ENCODE assay signal across 14 cellular contexts in the genomic region with DNA sequence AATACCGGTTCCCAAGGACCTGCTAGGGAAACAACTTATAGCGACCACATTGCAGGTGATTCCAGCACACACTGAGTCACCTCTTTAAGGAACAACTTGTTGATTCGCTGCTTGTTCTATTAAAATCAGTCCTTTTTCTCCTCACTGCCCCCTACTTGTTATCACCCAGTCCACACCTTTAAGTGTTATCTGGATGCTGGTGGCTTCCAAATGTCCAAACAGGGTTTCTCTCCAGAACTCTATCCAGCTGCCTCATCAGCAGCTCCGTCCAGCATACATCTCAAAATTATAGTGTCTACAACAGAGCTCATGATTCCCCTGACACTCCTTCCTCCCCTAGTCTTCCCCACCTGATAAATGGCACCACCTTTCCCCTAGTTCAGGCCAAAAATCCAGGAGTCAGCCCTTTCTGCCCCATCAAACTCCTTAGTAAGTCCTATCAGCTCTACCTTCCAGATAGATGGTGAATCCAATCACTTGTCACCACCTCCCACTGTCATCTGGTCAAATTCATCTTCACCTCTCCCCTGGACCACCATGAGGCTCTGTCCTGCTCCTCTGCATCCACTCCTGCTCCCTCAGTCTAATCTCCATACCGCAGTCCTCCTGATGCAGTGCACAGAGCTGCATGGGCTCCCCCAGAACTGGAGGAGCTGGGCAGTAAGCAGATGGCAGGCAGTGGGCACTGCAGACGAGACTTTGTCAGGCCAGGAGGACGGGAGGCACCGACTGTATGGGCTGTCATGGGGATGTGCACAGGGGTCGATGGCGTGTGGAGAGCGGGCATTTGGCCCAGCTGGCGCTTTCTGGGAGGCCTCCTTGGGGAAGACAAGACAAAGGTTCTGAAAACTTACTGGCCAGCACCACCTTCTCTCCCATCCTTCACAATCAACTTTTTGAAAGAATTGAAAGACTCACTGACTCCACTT. TPM values are rescaled to one million over a fixed set of nuclear protein-coding genes. Genes with fewer than 3 reads are reported as not detected.
A peak's percentile ranks its signal among the peaks of the same experiment; 100 is the strongest.
DNase-seq lines count a peak whose midpoint lies in the region; ATAC-seq and TF ChIP-seq lines count a peak whose summit lies in the region.
"Had no signal": no experiment of that assay in that cellular context is flagged by ENCODE, and none has a peak within 500 bp of the region (broad histone marks: within the 10 kb centered on the region; RNA-seq: fewer than 3 reads in every experiment).

No MANE protein-coding gene starts in this region.

- H3K9me3 Mint-ChIP-seq in CD14-positive monocyte (peaks cover 3 to 12% (median 6%) of the 10 kb centered on the region in 7 donors), activated B cell treated with CpG ODN at 0.5 μM for 24 hours (peaks cover 4% of the 10 kb centered on the region)

- no peak overlapping the region for H3K4me3 ChIP-seq in GM12864 (ENCODE audit: low read depth, low read length)
- H3K4me3 ChIP-seq: esophagus muscularis mucosa, heart left ventricle, psoas muscle had no signal

- H3K27ac Mint-ChIP-seq in CD14-positive monocyte, result peak overlapping the region; percentile 76 to 98 (median 91)
- peak overlapping the region; percentile 98 for H3K27ac Mint-ChIP-seq in activated B cell treated with CpG ODN at 0.5 μM for 24 hours

- CTCF ChIA-PET in activated B cell treated with CpG ODN at 0.5 μM for 24 hours (lab: Charles Lee), result interaction anchor here (0.7 to 4.1 kb wide), 8 partner anchors 10 to 198 kb away, joined by 3 to 18 read pairs (median 10); partner anchors contain the start of gene IL10RA

- H3K36me3 Mint-ChIP-seq in CD14-positive monocyte (peaks cover 13 to 22% of the 10 kb centered on the region in 2 donors), activated B cell treated with CpG ODN at 0.5 μM for 24 hours (ENCODE audit: low read depth) (peaks cover 22% of the 10 kb centered on the region)

- POLR2A ChIA-PET in activated B cell treated with CpG ODN at 0.5 μM for 24 hours (lab: Charles Lee), result interaction anchor here (1.4 to 41.6 kb wide), 9 partner anchors 8 to 191 kb away, joined by 4 to 1422 read pairs (median 35); partner anchors contain the start of gene IL10RA

- no peak for TF ChIP-seq CTCF in CD14-positive monocyte (IDR thresholded peaks at IDR 0.05)
- peak; percentile 14 for TF ChIP-seq CTCF in GM12864 (IDR thresholded peaks at IDR 0.05; ENCODE audit: low read depth, low read length, missing control alignments)
- no peak for TF ChIP-seq CTCF in activated B cell treated with CpG ODN at 0.5 μM for 24 hours (IDR thresholded peaks at IDR 0.05)

- no peak for ATAC-seq in activated B cell treated with CpG ODN at 0.5 μM for 24 hours (ENCODE audit: low read depth)
- ATAC-seq in GM18498 (IDR thresholded peaks at IDR 0.05; ENCODE audit: unreplicated experiment), result no peak
- no peak for ATAC-seq in GM21447 (IDR thresholded peaks at IDR 0.05; ENCODE audit: unreplicated experiment)
- no peak for ATAC-seq in GM21526 (IDR thresholded peaks at IDR 0.05; ENCODE audit: low FRiP score, unreplicated experiment)
- ATAC-seq: heart left ventricle, psoas muscle had no signal

- H3K4me3 Mint-ChIP-seq in CD14-positive monocyte, result peak overlapping the region in 1 of 2 donors; percentile 51
- peak overlapping the region; percentile 46 for H3K4me3 Mint-ChIP-seq in activated B cell treated with CpG ODN at 0.5 μM for 24 hours

- H3K4me1 Mint-ChIP-seq in CD14-positive monocyte, result peaks cover 99% of the 10 kb centered on the region
- peaks cover 99% of the 10 kb centered on the region for H3K4me1 Mint-ChIP-seq in activated B cell treated with CpG ODN at 0.5 μM for 24 hours

- H3K27me3 Mint-ChIP-seq in CD14-positive monocyte (ENCODE audit: low read depth in 3 of 3) (no peaks in the 10 kb centered on the region), activated B cell treated with CpG ODN at 0.5 μM for 24 hours (no peaks in the 10 kb centered on the region)

- intact Hi-C loops in CD14-positive monocyte (cut with micrococcal nuclease) (no loop called here), activated B cell treated with CpG ODN at 0.5 μM for 24 hours (cut with micrococcal nuclease) (no loop called here)

- DNase-seq in CD14-positive monocyte (ENCODE audit: low spot score) (no peak), GM12864 (ENCODE audit: low read depth) (no peak), activated B cell treated with CpG ODN at 0.5 μM for 24 hours (no peak), islet precursor cell (peak; percentile 47), OCI-M2 (lab: John Stamatoyannopoulos, UW; ENCODE audit: unreplicated experiment) (no peak)
- DNase-seq: heart left ventricle, NCI-H2029, NCI-H526, psoas muscle had no signal

RNA-seq across cellular contexts. Expression of gene IL10RA, which starts 19.3 kb away (rescaled TPM):
- 100 to 1,000 TPM; 152 to 226 TPM for polyA plus RNA-seq in CD14-positive monocyte
- 303 and 350 TPM in 2 replicates for total RNA-seq in activated B cell treated with CpG ODN at 0.5 μM for 24 hours
- polyA plus RNA-seq: BJ had no signal
